26 cellular contexts compared by ENCODE assay signal in the genomic region with DNA sequence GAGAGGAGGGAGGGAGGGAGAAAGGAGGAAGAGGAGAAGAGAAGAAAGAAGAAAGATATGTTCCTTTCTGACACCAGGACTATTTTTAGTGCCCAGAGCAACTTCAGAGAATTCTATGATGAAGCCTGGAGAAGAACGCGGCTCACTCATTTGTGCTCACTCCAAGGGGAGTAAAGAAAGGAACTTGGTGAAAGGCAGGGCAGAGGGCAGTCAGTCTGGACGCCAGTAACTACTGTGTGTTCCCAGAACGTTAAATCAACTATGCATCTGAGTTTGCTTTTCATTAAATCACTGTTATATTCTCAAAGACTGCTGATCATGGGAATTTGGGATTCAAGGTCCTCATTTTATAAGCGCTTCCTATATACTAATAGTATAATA.
A peak's percentile ranks its signal among the peaks of the same experiment; 100 is the strongest.
DNase-seq lines count a peak whose midpoint lies in the region; ATAC-seq, FAIRE-seq and TF ChIP-seq lines count a peak whose summit lies in the region.
"Had no signal": no experiment of that assay in that cellular context is flagged by ENCODE, and none has a peak within 500 bp of the region (broad histone marks: within the 10 kb centered on the region; RNA-seq: fewer than 3 reads in every experiment).

No MANE protein-coding gene starts in this region.

- peaks cover 15% of the 10 kb centered on the region for H3F3A ChIP-seq in smooth muscle cell (ENCODE audit: low read depth)

- no peak overlapping the region for H3K4me3 Mint-ChIP-seq in T-helper 1 cell treated with Interleukin-12 subunit alpha and Interleukin-12 subunit beta and Interleukin-4 antibody, amounts not matched to agents 30 μg/mL and 1 μg/mL, for 36 hours
- H3K4me3 Mint-ChIP-seq in astrocyte (ENCODE audit: unreplicated experiment) = no peak overlapping the region
- H3K4me3 Mint-ChIP-seq: activated naive CD8-positive, alpha-beta T cell had no signal

- H2AK5ac ChIP-seq in mesendoderm (ENCODE audit: low read length) = no peak overlapping the region

- ATAC-seq in GM18907 (IDR thresholded peaks at IDR 0.05; ENCODE audit: unreplicated experiment) = no peak
- ATAC-seq: activated T-helper 17 cell treated with anti-CD3 and anti-CD28 coated beads, Interleukin-2, amount 50 U/mL, for 72 hours; left colon had no signal

- H3K23ac ChIP-seq in mesendoderm (ENCODE audit: low read length) = no peak overlapping the region

- H4K5ac ChIP-seq in mesendoderm (ENCODE audit: low read length) = no peak overlapping the region

- H3K9me3 Mint-ChIP-seq in T-helper 1 cell treated with Interleukin-12 subunit alpha and Interleukin-12 subunit beta and Interleukin-4 antibody, amounts not matched to agents 30 μg/mL and 1 μg/mL, for 36 hours = peaks cover 17% of the 10 kb centered on the region
- H3K9me3 Mint-ChIP-seq in astrocyte (ENCODE audit: unreplicated experiment) = peaks cover 3% of the 10 kb centered on the region

- no peak for TF ChIP-seq POLR2A in uterus (IDR thresholded peaks at IDR 0.05)

- intact Hi-C loops in uterus (cut with DNase I; ENCODE audit: low total_unique reads) = no loop called here

- H3K36me3 Mint-ChIP-seq in T-helper 1 cell treated with Interleukin-12 subunit alpha and Interleukin-12 subunit beta and Interleukin-4 antibody, amounts not matched to agents 30 μg/mL and 1 μg/mL, for 36 hours (ENCODE audit: low read depth) = peaks cover 21% of the 10 kb centered on the region
- peaks cover 3% of the 10 kb centered on the region for H3K36me3 Mint-ChIP-seq in astrocyte (ENCODE audit: low read depth, unreplicated experiment)

- H3K4ac ChIP-seq in mesendoderm (ENCODE audit: low read depth, low read length) = no peak overlapping the region

- no peak overlapping the region for H3K4me2 ChIP-seq in astrocyte (ENCODE audit: low read length)
- H3K4me2 ChIP-seq in mesendoderm (ENCODE audit: low read length) = no peak overlapping the region
- peak overlapping the region; percentile 65 for H3K4me2 ChIP-seq in smooth muscle cell
- H3K4me2 ChIP-seq: SK-N-SH had no signal

- no peak overlapping the region for H4K8ac ChIP-seq in mesendoderm (ENCODE audit: low read depth, low read length)

- no peak for FAIRE-seq in astrocyte (lab: Jason Lieb, UNC)
- FAIRE-seq: HTR-8/SVneo had no signal

- TF ChIP-seq CTCF in astrocyte (IDR thresholded peaks at IDR 0.05; ENCODE audit: insufficient read depth, low read depth, low read length) = no peak
- TF ChIP-seq CTCF in smooth muscle cell (IDR thresholded peaks at IDR 0.05; ENCODE audit: borderline replicate concordance, insufficient read depth, poor library complexity, severe bottlenecking) = no peak
- no peak for TF ChIP-seq CTCF in uterus (IDR thresholded peaks at IDR 0.05)

- DNase-seq in T-helper 1 cell = no peak
- DNase-seq in astrocyte (ENCODE audit: low read depth) = no peak
- no peak for DNase-seq in mesendoderm
- DNase-seq in smooth muscle cell (lab: John Stamatoyannopoulos, UW; ENCODE audit: unreplicated experiment) = no peak
- DNase-seq in D341Med (ENCODE audit: low spot score) = no peak
- DNase-seq in uterus = no peak
- DNase-seq: 8988T; activated CD4-positive, alpha-beta T cell treated with anti-CD3 and anti-CD28 coated beads, Interleukin-2, amount 50 U/mL, for 1 hour; Caco-2; DND-41; H7; left colon; NCI-H187 treated with DMSO at 0.1 percent for 48 hours; SK-N-SH; stimulated activated CD8-positive, alpha-beta memory T cell treated with anti-CD3 and anti-CD28 coated beads, Interleukin-4, amount 100 ng/mL, for 48 hours; stomach; transverse colon had no signal

- H3K4me1 ChIP-seq in astrocyte (ENCODE audit: insufficient read depth, low read length) = peaks cover 22% of the 10 kb centered on the region
- peaks cover 12% of the 10 kb centered on the region for H3K4me1 ChIP-seq in mesendoderm (ENCODE audit: control insufficient read depth, low read depth, low read length)
- H3K4me1 ChIP-seq in smooth muscle cell (ENCODE audit: low read depth) = peaks cover 25% of the 10 kb centered on the region
- no peaks in the 10 kb centered on the region for H3K4me1 ChIP-seq in uterus
- H3K4me1 ChIP-seq: Caco-2 had no signal

- no peaks in the 10 kb centered on the region for H3K27me3 Mint-ChIP-seq in T-helper 1 cell treated with Interleukin-12 subunit alpha and Interleukin-12 subunit beta and Interleukin-4 antibody, amounts not matched to agents 30 μg/mL and 1 μg/mL, for 36 hours (ENCODE audit: low read depth)
- H3K27me3 Mint-ChIP-seq in astrocyte (ENCODE audit: low read depth, unreplicated experiment) = no peaks in the 10 kb centered on the region
- H3K27me3 Mint-ChIP-seq: activated naive CD8-positive, alpha-beta T cell; activated T-helper 17 cell treated with anti-CD3 and anti-CD28 coated beads, Interleukin-2, amount 50 U/mL, for 72 hours; central memory CD8-positive, alpha-beta T cell; progenitor cell of endocrine pancreas had no signal

- no peak overlapping the region for H2BK120ac ChIP-seq in mesendoderm (ENCODE audit: low read depth, low read length)

- H3K27ac ChIP-seq in astrocyte (ENCODE audit: low read depth, low read length) (no peak overlapping the region), mesendoderm (ENCODE audit: low read depth, low read length) (no peak overlapping the region), smooth muscle cell (ENCODE audit: low read depth) (peak overlapping the region; percentile 84), uterus (no peak overlapping the region)
- H3K27ac ChIP-seq: stomach, transverse colon, VCaP had no signal

- H3K18ac ChIP-seq in mesendoderm (ENCODE audit: low read length) = peak overlapping the region; percentile 83

- H2BK5ac ChIP-seq in mesendoderm (ENCODE audit: low read length) = no peak overlapping the region

- no peak overlapping the region for H3K9ac ChIP-seq in astrocyte (ENCODE audit: low read length)
- no peak overlapping the region for H3K9ac ChIP-seq in mesendoderm (ENCODE audit: low read length)
- peak overlapping the region; percentile 24 for H3K9ac ChIP-seq in smooth muscle cell (ENCODE audit: low read depth)
- H3K9ac ChIP-seq: SK-N-SH had no signal

- H3K4me3 ChIP-seq in astrocyte (ENCODE audit: insufficient read depth, low read depth, low read length) (no peak overlapping the region), mesendoderm (ENCODE audit: low read length) (no peak overlapping the region), smooth muscle cell (no peak overlapping the region), uterus (no peak overlapping the region)
- H3K4me3 ChIP-seq: heart right ventricle, stomach, transverse colon had no signal

- H3K79me2 ChIP-seq in astrocyte (ENCODE audit: insufficient read depth, low read length) (no peaks in the 10 kb centered on the region), mesendoderm (ENCODE audit: control insufficient read depth, insufficient read depth, low read length) (no peaks in the 10 kb centered on the region), smooth muscle cell (ENCODE audit: low read depth) (no peaks in the 10 kb centered on the region)

- H3K4me1 Mint-ChIP-seq in T-helper 1 cell treated with Interleukin-12 subunit alpha and Interleukin-12 subunit beta and Interleukin-4 antibody, amounts not matched to agents 30 μg/mL and 1 μg/mL, for 36 hours (ENCODE audit: low read depth) = peaks cover 61% of the 10 kb centered on the region
- peaks cover 51% of the 10 kb centered on the region for H3K4me1 Mint-ChIP-seq in astrocyte (ENCODE audit: low read depth, unreplicated experiment)

- H3K56ac ChIP-seq in mesendoderm (ENCODE audit: low read length) = no peak overlapping the region

- H2AFZ ChIP-seq in astrocyte (ENCODE audit: low read depth, low read length) = no peak overlapping the region
- H2AFZ ChIP-seq in smooth muscle cell (ENCODE audit: low read depth) = no peak overlapping the region

- no CpG with 5 or more reads among the region's 5 CpGs for WGBS in mesendoderm (ENCODE audit: extremely low coverage, insufficient coverage, low lambda C conversion rate)
- WGBS in smooth muscle cell (ENCODE audit: low lambda C conversion rate) = 40% methylated on average over 5 of the region's 5 CpGs

- no peaks in the 10 kb centered on the region for H3K79me1 ChIP-seq in mesendoderm (ENCODE audit: low read length)

- no peaks in the 10 kb centered on the region for H3K27me3 ChIP-seq in astrocyte (ENCODE audit: insufficient read depth, low read length)
- H3K27me3 ChIP-seq in mesendoderm (ENCODE audit: insufficient read depth, low read length, poor library complexity) = no peaks in the 10 kb centered on the region
- H3K27me3 ChIP-seq in smooth muscle cell (ENCODE audit: low read depth) = no peaks in the 10 kb centered on the region
- H3K27me3 ChIP-seq in uterus = no peaks in the 10 kb centered on the region
- H3K27me3 ChIP-seq: heart right ventricle, stomach, transverse colon had no signal

- H4K20me1 ChIP-seq in astrocyte (ENCODE audit: insufficient read depth, low read length) (no peaks in the 10 kb centered on the region), smooth muscle cell (ENCODE audit: low read depth) (no peaks in the 10 kb centered on the region)

- H3K9me3 ChIP-seq in astrocyte (ENCODE audit: insufficient read depth, low read depth, low read length) (no peaks in the 10 kb centered on the region), smooth muscle cell (replicated peaks; ENCODE audit: low read depth) (no peaks in the 10 kb centered on the region), uterus (no peaks in the 10 kb centered on the region)
- H3K9me3 ChIP-seq: Caco-2, heart right ventricle, SK-N-SH, stomach, transverse colon had no signal

- H3K36me3 ChIP-seq in astrocyte (ENCODE audit: insufficient read depth, low read length) = no peaks in the 10 kb centered on the region
- H3K36me3 ChIP-seq in mesendoderm (ENCODE audit: control insufficient read depth, insufficient read depth, low read length) = no peaks in the 10 kb centered on the region
- no peaks in the 10 kb centered on the region for H3K36me3 ChIP-seq in smooth muscle cell (ENCODE audit: low read depth)
- H3K36me3 ChIP-seq in uterus = no peaks in the 10 kb centered on the region
- H3K36me3 ChIP-seq: heart right ventricle, stomach, transverse colon had no signal

- H3K27ac Mint-ChIP-seq in T-helper 1 cell treated with Interleukin-12 subunit alpha and Interleukin-12 subunit beta and Interleukin-4 antibody, amounts not matched to agents 30 μg/mL and 1 μg/mL, for 36 hours = peak overlapping the region; percentile 97
- H3K27ac Mint-ChIP-seq in astrocyte (ENCODE audit: unreplicated experiment) = peak overlapping the region; percentile 79
- H3K27ac Mint-ChIP-seq: activated T-helper 17 cell treated with anti-CD3 and anti-CD28 coated beads, Interleukin-2, amount 50 U/mL, for 72 hours; progenitor cell of endocrine pancreas had no signal

- H2BK15ac ChIP-seq in mesendoderm (replicated peaks; ENCODE audit: low read depth) = no peak overlapping the region
